In genomic region chr4:80365928-80366327, GRCh38 we compare ENCODE assay signal across 8 cellular contexts. TPM values are rescaled to one million over a fixed set of nuclear protein-coding genes. Genes with fewer than 3 reads are reported as not detected.
A peak's percentile ranks its signal among the peaks of the same experiment; 100 is the strongest.
DNase-seq lines count a peak whose midpoint lies in the region; ATAC-seq and TF ChIP-seq lines count a peak whose summit lies in the region.

No MANE protein-coding gene starts in this region.

- peaks cover 9% of the 10 kb centered on the region for H3K4me1 ChIP-seq in OCI-LY3 (ENCODE audit: low read length)

- H2AFZ ChIP-seq in OCI-LY3 (ENCODE audit: low read depth, low read length) = no peak overlapping the region

- H3K27me3 Mint-ChIP-seq in activated T-cell treated with anti-CD3 and anti-CD28 coated beads, Interleukin-2, amount 50 U/mL, for 4 hours (ENCODE audit: low read depth) = no peaks in the 10 kb centered on the region
- peaks cover 3% of the 10 kb centered on the region for H3K27me3 Mint-ChIP-seq in progenitor cell of endocrine pancreas
- peaks cover 3% of the 10 kb centered on the region for H3K27me3 Mint-ChIP-seq in activated T-helper 2 cell treated with anti-CD3 and anti-CD28 coated beads, Interferon-gamma antibody, Interleukin-2, Interleukin-4, amounts not matched to agents 10 μg/mL and 5 μg/mL and 100 μg/mL, durations not matched to agents 14 hours and 24 hours and 36 hours (ENCODE audit: low read depth)

- H3K9ac ChIP-seq in OCI-LY3 (ENCODE audit: low read length) = no peak overlapping the region

- peak; percentile 80 for ATAC-seq in GM19351 (IDR thresholded peaks at IDR 0.05; ENCODE audit: unreplicated experiment)
- ATAC-seq in activated T-cell treated with anti-CD3 and anti-CD28 coated beads, Interleukin-2, amount 50 U/mL, for 4 hours = peak; percentile 65 to 67

- H3K79me2 ChIP-seq in OCI-LY3 (ENCODE audit: low read length) = no peaks in the 10 kb centered on the region

- no peak overlapping the region for H3K27ac ChIP-seq in OCI-LY3 (ENCODE audit: low read length)

- H3K4me3 Mint-ChIP-seq in activated T-cell treated with anti-CD3 and anti-CD28 coated beads, Interleukin-2, amount 50 U/mL, for 4 hours = no peak overlapping the region
- no peak overlapping the region for H3K4me3 Mint-ChIP-seq in progenitor cell of endocrine pancreas (ENCODE audit: low read depth)
- H3K4me3 Mint-ChIP-seq in activated T-helper 2 cell treated with anti-CD3 and anti-CD28 coated beads, Interferon-gamma antibody, Interleukin-2, Interleukin-4, amounts not matched to agents 10 μg/mL and 5 μg/mL and 100 μg/mL, durations not matched to agents 14 hours and 24 hours and 36 hours (ENCODE audit: low read depth) = no peak overlapping the region

- DNase-seq in COR-L47 (lab: John Stamatoyannopoulos, UW) = peak; percentile 48
- DNase-seq in HS-5 (ENCODE audit: low read depth) = peak; percentile 42
- DNase-seq in activated T-cell treated with anti-CD3 and anti-CD28 coated beads, Interleukin-2, amount 50 U/mL, for 4 hours = peak; percentile 42
- peak; percentile 68 to 88 for DNase-seq in foreskin fibroblast
- no peak for DNase-seq in progenitor cell of endocrine pancreas (ENCODE audit: low spot score, unreplicated experiment)
- no peak for DNase-seq in activated T-helper 2 cell treated with anti-CD3 and anti-CD28 coated beads, Interferon-gamma antibody, Interleukin-2, Interleukin-4, amounts not matched to agents 10 μg/mL and 5 μg/mL and 100 μg/mL, durations not matched to agents 14 hours and 24 hours and 36 hours (ENCODE audit: low spot score)

- H3K4me1 Mint-ChIP-seq in activated T-cell treated with anti-CD3 and anti-CD28 coated beads, Interleukin-2, amount 50 U/mL, for 4 hours (ENCODE audit: low read depth) = peaks cover 5% of the 10 kb centered on the region
- no peaks in the 10 kb centered on the region for H3K4me1 Mint-ChIP-seq in progenitor cell of endocrine pancreas (ENCODE audit: low read depth)
- H3K4me1 Mint-ChIP-seq in activated T-helper 2 cell treated with anti-CD3 and anti-CD28 coated beads, Interferon-gamma antibody, Interleukin-2, Interleukin-4, amounts not matched to agents 10 μg/mL and 5 μg/mL and 100 μg/mL, durations not matched to agents 14 hours and 24 hours and 36 hours (ENCODE audit: low read depth) = no peaks in the 10 kb centered on the region

- H3K27ac Mint-ChIP-seq in progenitor cell of endocrine pancreas = no peak overlapping the region
- H3K27ac Mint-ChIP-seq in activated T-helper 2 cell treated with anti-CD3 and anti-CD28 coated beads, Interferon-gamma antibody, Interleukin-2, Interleukin-4, amounts not matched to agents 10 μg/mL and 5 μg/mL and 100 μg/mL, durations not matched to agents 14 hours and 24 hours and 36 hours = no peak overlapping the region

- TF ChIP-seq CTCF in OCI-LY3 (IDR thresholded peaks at IDR 0.05; ENCODE audit: low read depth, low read length) (peak; percentile 85), foreskin fibroblast (IDR thresholded peaks at IDR 0.05; ENCODE audit: low read depth, low read length) (peak; percentile 75), progenitor cell of endocrine pancreas (IDR thresholded peaks at IDR 0.05; ENCODE audit: unreplicated experiment) (peak; percentile 69)

- H3K4me3 ChIP-seq in OCI-LY3 (ENCODE audit: low read length) = no peak overlapping the region
- no peak overlapping the region for H3K4me3 ChIP-seq in foreskin fibroblast (ENCODE audit: low read depth in 1 of 2, low read length in 2 of 2)

- no peaks in the 10 kb centered on the region for H3K36me3 Mint-ChIP-seq in activated T-cell treated with anti-CD3 and anti-CD28 coated beads, Interleukin-2, amount 50 U/mL, for 4 hours (ENCODE audit: insufficient read depth)
- peaks cover 2% of the 10 kb centered on the region for H3K36me3 Mint-ChIP-seq in progenitor cell of endocrine pancreas (ENCODE audit: insufficient read depth)
- no peaks in the 10 kb centered on the region for H3K36me3 Mint-ChIP-seq in activated T-helper 2 cell treated with anti-CD3 and anti-CD28 coated beads, Interferon-gamma antibody, Interleukin-2, Interleukin-4, amounts not matched to agents 10 μg/mL and 5 μg/mL and 100 μg/mL, durations not matched to agents 14 hours and 24 hours and 36 hours (ENCODE audit: low read depth)

- intact Hi-C loops in activated T-helper 2 cell treated with anti-CD3 and anti-CD28 coated beads, Interferon-gamma antibody, Interleukin-2, Interleukin-4, amounts not matched to agents 10 μg/mL and 5 μg/mL and 100 μg/mL, durations not matched to agents 14 hours and 24 hours and 36 hours (cut with micrococcal nuclease) = loop anchor here (5.0 kb wide), 1 partner anchor 676 kb away; no protein-coding TSS in a partner anchor

- H4K20me1 ChIP-seq in OCI-LY3 (ENCODE audit: insufficient read depth, low read length) = no peaks in the 10 kb centered on the region

- no peaks in the 10 kb centered on the region for H3K9me3 ChIP-seq in OCI-LY3 (ENCODE audit: insufficient read depth, low read length)

- peaks cover 6% of the 10 kb centered on the region for H3K9me3 Mint-ChIP-seq in activated T-cell treated with anti-CD3 and anti-CD28 coated beads, Interleukin-2, amount 50 U/mL, for 4 hours
- no peaks in the 10 kb centered on the region for H3K9me3 Mint-ChIP-seq in progenitor cell of endocrine pancreas (ENCODE audit: low read depth)
- no peaks in the 10 kb centered on the region for H3K9me3 Mint-ChIP-seq in activated T-helper 2 cell treated with anti-CD3 and anti-CD28 coated beads, Interferon-gamma antibody, Interleukin-2, Interleukin-4, amounts not matched to agents 10 μg/mL and 5 μg/mL and 100 μg/mL, durations not matched to agents 14 hours and 24 hours and 36 hours

- H3K36me3 ChIP-seq in OCI-LY3 (replicated peaks; ENCODE audit: low read depth, low read length) = no peaks in the 10 kb centered on the region

- peak overlapping the region; percentile 6; the same call in 1 of the 2 replicates for H3K4me2 ChIP-seq in OCI-LY3 (ENCODE audit: low read length)

- H3K27me3 ChIP-seq in OCI-LY3 (ENCODE audit: low read depth, low read length) = 0 out of 2 replicates have a peak, but pooled peaks cover 1% of the 10 kb centered on the region

RNA-seq across cellular contexts. Expression of gene CFAP299, which starts 30.4 kb away (rescaled TPM):
- not detected for total RNA-seq in activated T-cell treated with anti-CD3 and anti-CD28 coated beads, Interleukin-2, amount 50 U/mL, for 4 hours
- 0.84 and 0.93 TPM in 2 replicates for total RNA-seq in progenitor cell of endocrine pancreas
- not detected in 2 replicates for total RNA-seq in activated T-helper 2 cell treated with anti-CD3 and anti-CD28 coated beads, Interferon-gamma antibody, Interleukin-2, Interleukin-4, amounts not matched to agents 10 μg/mL and 5 μg/mL and 100 μg/mL, durations not matched to agents 14 hours and 24 hours and 36 hours

Comparison
In these comparisons a context has a peak if more than half of its experiments do, and no peak if none do; other contexts are left out.
1. DNase-seq: peak in COR-L47 (single experiment), HS-5 (single experiment), activated T-cell treated with anti-CD3 and anti-CD28 coated beads, Interleukin-2, amount 50 U/mL, for 4 hours (single experiment) and foreskin fibroblast (2 of 2); none in progenitor cell of endocrine pancreas (single experiment) and activated T-helper 2 cell treated with anti-CD3 and anti-CD28 coated beads, Interferon-gamma antibody, Interleukin-2, Interleukin-4, amounts not matched to agents 10 μg/mL and 5 μg/mL and 100 μg/mL, durations not matched to agents 14 hours and 24 hours and 36 hours (single experiment).
2. Peak in every context shown above with its lines, with median percentiles within 50 percentile points of each other: CTCF ChIP-seq.